ENCODE assay signal across 31 cellular contexts in genomic region chr3:184222521-184222920, GRCh38. TPM values are rescaled to one million over a fixed set of nuclear protein-coding genes. Genes with fewer than 3 reads are reported as not detected.
"Had no signal": no experiment of that assay in that cellular context is flagged by ENCODE, and none has a peak within 500 bp of the region (broad histone marks: within the 10 kb centered on the region; RNA-seq: fewer than 3 reads in every experiment).

No MANE protein-coding gene starts in this region.

- H3K27me3 ChIP-seq: ovary, right atrium auricular region, uterus had no signal

- H3K9me3 ChIP-seq: left ventricle myocardium inferior, mucosa of descending colon, ovary, right atrium auricular region, sigmoid colon, spleen, suprapubic skin, thoracic aorta, tibial artery, uterus had no signal

- H3K4me2 ChIP-seq: hepatocyte had no signal

- H3K4me3 Mint-ChIP-seq: memory B cell; naive thymus-derived CD4-positive, alpha-beta T cell; natural killer cell treated with Interleukin-12 subunit alpha and Interleukin-12 subunit beta and Interleukin-15 and Interleukin-18, amount 100 ng/mL, for 72 hours; stimulated activated effector memory CD8-positive, alpha-beta T cell treated with anti-CD3 and anti-CD28 coated beads, Interleukin-12 subunit alpha, Interleukin-12 subunit beta, amount 100 ng/mL, for 72 hours; stimulated activated naive CD8-positive, alpha-beta T cell treated with anti-CD3 and anti-CD28 coated beads, Interleukin-15, Interleukin-2, amounts not matched to agents 100 ng/mL and 50 ng/mL, for 24 hours; type B pancreatic cell had no signal

- H3K36me3 ChIP-seq: left ventricle myocardium inferior, ovary, right atrium auricular region, sigmoid colon, spleen, suprapubic skin, thoracic aorta, tibial artery, uterus had no signal

- H3K4me1 Mint-ChIP-seq: naive thymus-derived CD4-positive, alpha-beta T cell; stimulated activated effector memory CD8-positive, alpha-beta T cell treated with anti-CD3 and anti-CD28 coated beads, Interleukin-12 subunit alpha, Interleukin-12 subunit beta, amount 100 ng/mL, for 72 hours had no signal

- DNase-seq: islet precursor cell; left ventricle myocardium inferior; midbrain; mucosa of descending colon; naive thymus-derived CD4-positive, alpha-beta T cell; ovary; sigmoid colon; small intestine; spleen; stimulated activated CD4-positive, alpha-beta T cell treated with anti-CD3 and anti-CD28 coated beads, Interleukin-4, amount 100 ng/mL, for 24 hours; stimulated activated naive CD4-positive, alpha-beta T cell; uterus had no signal

- H3K9me3 Mint-ChIP-seq: memory B cell; naive thymus-derived CD4-positive, alpha-beta T cell; natural killer cell treated with Interleukin-12 subunit alpha and Interleukin-12 subunit beta and Interleukin-15 and Interleukin-18, amount 100 ng/mL, for 72 hours; stimulated activated effector memory CD8-positive, alpha-beta T cell treated with anti-CD3 and anti-CD28 coated beads, Interleukin-12 subunit alpha, Interleukin-12 subunit beta, amount 100 ng/mL, for 72 hours; stimulated activated naive CD8-positive, alpha-beta T cell treated with anti-CD3 and anti-CD28 coated beads, Interleukin-15, Interleukin-2, amounts not matched to agents 100 ng/mL and 50 ng/mL, for 24 hours; type B pancreatic cell had no signal

- H3K4me1 ChIP-seq: left ventricle myocardium inferior, right atrium auricular region, sigmoid colon, spleen, suprapubic skin, tibial artery, uterus had no signal

- H3K36me3 Mint-ChIP-seq: memory B cell; naive thymus-derived CD4-positive, alpha-beta T cell; natural killer cell treated with Interleukin-12 subunit alpha and Interleukin-12 subunit beta and Interleukin-15 and Interleukin-18, amount 100 ng/mL, for 72 hours; stimulated activated effector memory CD8-positive, alpha-beta T cell treated with anti-CD3 and anti-CD28 coated beads, Interleukin-12 subunit alpha, Interleukin-12 subunit beta, amount 100 ng/mL, for 72 hours; type B pancreatic cell had no signal

- ATAC-seq: mucosa of descending colon; naive thymus-derived CD4-positive, alpha-beta T cell; natural killer cell treated with Interleukin-12 subunit alpha and Interleukin-12 subunit beta and Interleukin-15 and Interleukin-18, amount 100 ng/mL, for 72 hours; stimulated activated effector memory CD8-positive, alpha-beta T cell treated with anti-CD3 and anti-CD28 coated beads, Interleukin-12 subunit alpha, Interleukin-12 subunit beta, amount 100 ng/mL, for 72 hours had no signal

- H2AFZ ChIP-seq: hepatocyte had no signal

- H3K27ac ChIP-seq: hepatocyte, left ventricle myocardium inferior, ovary, right atrium auricular region, sigmoid colon, spleen, suprapubic skin, thoracic aorta, tibial artery, uterus had no signal

- H3K4me3 ChIP-seq: hepatocyte, left ventricle myocardium inferior, lung, mucosa of descending colon, ovary, right atrium auricular region, sigmoid colon, spleen, suprapubic skin, thoracic aorta, tibial artery, uterus had no signal

- H3K27ac Mint-ChIP-seq: memory B cell; naive thymus-derived CD4-positive, alpha-beta T cell; natural killer cell treated with Interleukin-12 subunit alpha and Interleukin-12 subunit beta and Interleukin-15 and Interleukin-18, amount 100 ng/mL, for 72 hours; progenitor cell of endocrine pancreas; stimulated activated effector memory CD8-positive, alpha-beta T cell treated with anti-CD3 and anti-CD28 coated beads, Interleukin-12 subunit alpha, Interleukin-12 subunit beta, amount 100 ng/mL, for 72 hours; stimulated activated naive CD8-positive, alpha-beta T cell treated with anti-CD3 and anti-CD28 coated beads, Interleukin-15, Interleukin-2, amounts not matched to agents 100 ng/mL and 50 ng/mL, for 24 hours; type B pancreatic cell had no signal

- H3K79me2 ChIP-seq: hepatocyte had no signal

RNA-seq across cellular contexts. Expression of gene VWA5B2, which starts 6.9 kb away (rescaled TPM):
- total RNA-seq: kidney epithelial cell; left ventricle myocardium inferior; lower leg skin; mesenteric fat pad; myocyte; naive thymus-derived CD4-positive, alpha-beta T cell; natural killer cell treated with Interleukin-12 subunit alpha and Interleukin-12 subunit beta and Interleukin-15 and Interleukin-18, amount 100 ng/mL, for 72 hours; pulmonary artery endothelial cell; right atrium auricular region; subcutaneous adipose tissue; thoracic aorta; ureter had no signal
- polyA plus RNA-seq: naive thymus-derived CD4-positive, alpha-beta T cell had no signal

RNA-seq across cellular contexts. Expression of gene CAMK2N2, which starts 38.8 kb away (rescaled TPM):
- total RNA-seq: hepatocyte; lower leg skin; mesenteric fat pad; myocyte; naive thymus-derived CD4-positive, alpha-beta T cell; pulmonary artery endothelial cell; right atrium auricular region; subcutaneous adipose tissue; suprapubic skin; thoracic aorta; ureter; uterus had no signal
- polyA plus RNA-seq: naive thymus-derived CD4-positive, alpha-beta T cell had no signal
